ENCODE assay signal across 8 cellular contexts in the genomic region with DNA sequence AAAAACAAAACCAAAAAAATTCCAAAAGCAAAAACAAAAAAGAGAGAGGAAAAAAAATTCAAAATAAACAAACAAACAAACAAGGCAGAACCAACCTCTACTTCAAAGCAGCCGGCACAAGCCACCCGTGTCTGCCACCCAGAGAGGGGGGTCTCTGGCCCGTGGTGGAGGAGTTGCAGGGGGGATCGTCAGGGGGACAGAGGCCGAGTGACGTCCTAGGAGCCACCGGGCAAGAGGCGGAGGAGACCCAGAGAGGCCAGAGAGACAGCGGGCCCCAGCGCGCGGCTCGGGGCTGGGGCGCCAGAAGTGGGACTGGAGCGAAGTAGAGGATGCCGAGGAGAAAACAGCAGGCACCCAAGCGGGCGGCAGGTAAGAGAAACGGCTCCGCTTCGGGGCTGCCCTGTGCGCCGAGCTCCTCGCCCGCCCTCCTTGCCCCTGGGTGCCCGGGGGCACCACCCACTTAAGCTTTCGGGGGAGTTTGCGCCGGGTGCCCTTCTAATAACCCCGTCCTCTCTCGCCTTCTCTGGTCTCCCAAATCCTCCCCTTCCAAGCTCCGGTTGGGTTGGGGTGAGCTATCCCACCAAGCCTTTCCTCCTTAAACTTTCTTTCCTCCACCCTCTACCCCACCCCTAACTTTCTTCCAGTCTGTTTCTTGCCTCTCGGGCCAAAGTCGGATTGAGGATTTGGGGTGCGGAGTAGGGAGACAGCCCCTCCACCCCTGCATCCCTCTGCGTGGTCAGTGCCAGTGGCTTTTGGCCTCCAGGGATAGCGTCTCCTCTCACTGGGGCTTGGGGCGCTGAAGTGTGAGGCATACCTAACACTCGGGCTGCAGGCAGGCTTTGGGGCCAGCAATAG. TPM values are rescaled to one million over a fixed set of nuclear protein-coding genes. Genes with fewer than 3 reads are reported as not detected.
A peak's percentile ranks its signal among the peaks of the same experiment; 100 is the strongest.
DNase-seq lines count a peak whose midpoint lies in the region; ATAC-seq and TF ChIP-seq lines count a peak whose summit lies in the region.

No MANE protein-coding gene starts in this region.

- ATAC-seq in lower lobe of right lung, result peak; percentile 24 to 36

- peak overlapping the region; percentile 57 for H3K9ac ChIP-seq in SU-DHL-6 (ENCODE audit: low read length)

- H3K9me3 ChIP-seq in SU-DHL-6 (ENCODE audit: insufficient read depth, low read length), result no peaks in the 10 kb centered on the region
- H3K9me3 ChIP-seq in breast epithelium, result no peaks in the 10 kb centered on the region
- H3K9me3 ChIP-seq in lower lobe of right lung, result no peaks in the 10 kb centered on the region

- H3K27me3 ChIP-seq in SU-DHL-6 (ENCODE audit: low read length), result no peaks in the 10 kb centered on the region
- no peaks in the 10 kb centered on the region for H3K27me3 ChIP-seq in breast epithelium
- H3K27me3 ChIP-seq in lower lobe of right lung (ENCODE audit: low read depth), result peaks cover 29% of the 10 kb centered on the region

- H3K4me3 ChIP-seq in SU-DHL-6 (ENCODE audit: insufficient read depth, low read length, poor library complexity, severe bottlenecking) (peak overlapping the region; percentile 54), breast epithelium (peak overlapping the region; percentile 66 to 78 (median 76)), lower lobe of right lung (peak overlapping the region; percentile 58)

- no peaks in the 10 kb centered on the region for H3F3A ChIP-seq in SU-DHL-6 (ENCODE audit: insufficient read depth)

- no peaks in the 10 kb centered on the region for H3K79me2 ChIP-seq in SU-DHL-6 (ENCODE audit: insufficient read depth, low read length)

- H3K4me1 ChIP-seq in breast epithelium (no peaks in the 10 kb centered on the region), lower lobe of right lung (no peaks in the 10 kb centered on the region)

- H3K9me2 ChIP-seq in SU-DHL-6 (replicated peaks; ENCODE audit: insufficient read depth, low read length), result no peaks in the 10 kb centered on the region

- H4K20me1 ChIP-seq in SU-DHL-6 (ENCODE audit: low read depth, low read length), result no peaks in the 10 kb centered on the region

- no peak overlapping the region for H3K27ac ChIP-seq in SU-DHL-6 (ENCODE audit: low read depth, low read length)
- H3K27ac ChIP-seq in breast epithelium, result peak overlapping the region; percentile 91 to 96
- H3K27ac ChIP-seq in lower lobe of right lung, result peak overlapping the region; percentile 58

- H2AFZ ChIP-seq in SU-DHL-6 (ENCODE audit: low read depth, low read length, severe bottlenecking), result peak overlapping the region; percentile 82

- TF ChIP-seq POLR2A in breast epithelium (IDR thresholded peaks at IDR 0.05), result no peak

- DNase-seq in COLO668 (lab: John Stamatoyannopoulos, UW; ENCODE audit: unreplicated experiment) (peak; percentile 75), breast epithelium (ENCODE audit: low spot score in 2 of 2) (peak in 1 of 2 donors; percentile 45), lower lobe of right lung (no peak), HK-2 (ENCODE audit: unreplicated experiment) (no peak), NCI-H2227 treated with DMSO at 0.1 percent for 48 hours (lab: John Stamatoyannopoulos, UW) (no peak), NCI-H526 (lab: John Stamatoyannopoulos, UW) (no peak)
- DNase-seq in stimulated activated naive CD4-positive, alpha-beta T cell treated with Interleukin-2 at 50 U/mL for 16 hours (lab: John Stamatoyannopoulos, UW), result peak; percentile 22

- peak overlapping the region; percentile 81 for H3K4me2 ChIP-seq in SU-DHL-6 (ENCODE audit: low read depth, low read length, poor library complexity, severe bottlenecking)

- H3K36me3 ChIP-seq in SU-DHL-6 (ENCODE audit: low read length) (no peaks in the 10 kb centered on the region), breast epithelium (no peaks in the 10 kb centered on the region), lower lobe of right lung (no peaks in the 10 kb centered on the region)

- intact Hi-C loops in breast epithelium (cut with DNase I; ENCODE audit: low total_unique reads), result no loop called here
- intact Hi-C loops in lower lobe of right lung (cut with DNase I), result no loop called here

- no peak for TF ChIP-seq CTCF in SU-DHL-6 (IDR thresholded peaks at IDR 0.05; ENCODE audit: insufficient read depth, low read length, poor library complexity, severe bottlenecking)
- TF ChIP-seq CTCF in breast epithelium (IDR thresholded peaks at IDR 0.05), result no peak
- no peak for TF ChIP-seq CTCF in lower lobe of right lung (IDR thresholded peaks at IDR 0.05)

RNA-seq across cellular contexts. Expression of a gene that starts 1.0 kb away (rescaled TPM):
- 100 to 1,000 TPM in 1 of 3 donors, 10 to 100 TPM in 2; 31.7 to 106 (median 59.6) TPM for total RNA-seq in breast epithelium
- total RNA-seq in lower lobe of right lung, result 12.6 TPM

Comparison
In these comparisons a context has a peak if more than half of its experiments do, and no peak if none do; other contexts are left out.
1. DNase-seq: peak in COLO668 (single experiment) and stimulated activated naive CD4-positive, alpha-beta T cell treated with Interleukin-2 at 50 U/mL for 16 hours (single experiment); none in lower lobe of right lung (single experiment), HK-2 (single experiment), NCI-H2227 treated with DMSO at 0.1 percent for 48 hours (single experiment) and NCI-H526 (0 of 2).
2. Peak in every context shown above with its lines, with median percentiles within 50 percentile points of each other: H3K4me3 ChIP-seq.